In genomic region chr1:163378554-163378953, GRCh38 we compare ENCODE assay signal across 23 cellular contexts. TPM values are rescaled to one million over a fixed set of nuclear protein-coding genes. Genes with fewer than 3 reads are reported as not detected.
DNase-seq lines count a peak whose midpoint lies in the region; ATAC-seq and TF ChIP-seq lines count a peak whose summit lies in the region.
"Had no signal": no experiment of that assay in that cellular context is flagged by ENCODE, and none has a peak within 500 bp of the region (broad histone marks: within the 10 kb centered on the region; RNA-seq: fewer than 3 reads in every experiment).

No MANE protein-coding gene starts in this region.

- H3K4me1 Mint-ChIP-seq in GM23338, result peaks cover 5% of the 10 kb centered on the region; the same call in 2 of the 3 replicates
- H3K4me1 Mint-ChIP-seq: CD14-positive monocyte; CD8-positive, alpha-beta memory T cell had no signal

- TF ChIP-seq POLR2A in upper lobe of left lung (IDR thresholded peaks at IDR 0.05), result no peak

- H3K9me2 ChIP-seq in GM23338 (ENCODE audit: insufficient read depth) (no peaks in the 10 kb centered on the region), PC-3 (replicated peaks; ENCODE audit: low read length) (no peaks in the 10 kb centered on the region)

- H3F3A ChIP-seq in GM23338 (replicated peaks; ENCODE audit: low read depth), result no peaks in the 10 kb centered on the region
- H3F3A ChIP-seq in PC-3 (ENCODE audit: low read length, unreplicated experiment), result no peaks in the 10 kb centered on the region

- intact Hi-C loops in PC-3 (cut with micrococcal nuclease), result no loop called here
- intact Hi-C loops in psoas muscle (cut with DNase I), result no loop called here
- intact Hi-C loops in posterior vena cava (cut with DNase I), result no loop called here

- no peaks in the 10 kb centered on the region for H3K9me3 Mint-ChIP-seq in GM23338
- H3K9me3 Mint-ChIP-seq: CD4-positive, alpha-beta T cell; HFFc6 had no signal

- no peaks in the 10 kb centered on the region for H3K79me2 ChIP-seq in GM23338 (replicated peaks; ENCODE audit: insufficient read depth)
- no peaks in the 10 kb centered on the region for H3K79me2 ChIP-seq in PC-3 (ENCODE audit: low read length)

- H2AFZ ChIP-seq in GM23338, result peak overlapping the region; percentile 35; the same call in 1 of the 2 replicates
- no peak overlapping the region for H2AFZ ChIP-seq in PC-3 (ENCODE audit: low read length)

- TF ChIP-seq CTCF in GM23338 (conservative IDR thresholded peaks at IDR 0.05; ENCODE audit: low read depth in 2 of 2), result no peak
- TF ChIP-seq CTCF in PC-3 (conservative IDR thresholded peaks at IDR 0.05; ENCODE audit: low read depth, low read length), result no peak
- no peak for TF ChIP-seq CTCF in psoas muscle (IDR thresholded peaks at IDR 0.05)
- no peak for TF ChIP-seq CTCF in upper lobe of left lung (IDR thresholded peaks at IDR 0.05)

- no peak overlapping the region for H3K9ac ChIP-seq in PC-3 (ENCODE audit: low read length)
- H3K9ac ChIP-seq: BLaER1 treated with 17β-estradiol and CSF1 and Interleukin-3, amounts not matched to agents 10 nM and 100 nM had no signal

- no peaks in the 10 kb centered on the region for H3K9me3 ChIP-seq in PC-3 (ENCODE audit: low read length)
- H3K9me3 ChIP-seq in psoas muscle, result no peaks in the 10 kb centered on the region
- H3K9me3 ChIP-seq in upper lobe of left lung, result no peaks in the 10 kb centered on the region
- H3K9me3 ChIP-seq: A549; BE2C; BLaER1 treated with 17β-estradiol and CSF1 and Interleukin-3, amounts not matched to agents 10 nM and 100 nM; HAP-1 had no signal

- 0 out of 2 replicates have a peak, but pooled peaks cover 3% of the 10 kb centered on the region for H3K4me1 ChIP-seq in GM23338 (ENCODE audit: insufficient read depth)
- H3K4me1 ChIP-seq in PC-3 (ENCODE audit: insufficient read depth, low read length), result peaks cover 6% of the 10 kb centered on the region; the same call in 1 of the 2 replicates
- peaks cover 10% of the 10 kb centered on the region for H3K4me1 ChIP-seq in psoas muscle
- H3K4me1 ChIP-seq in upper lobe of left lung, result no peaks in the 10 kb centered on the region
- H3K4me1 ChIP-seq: A549; BE2C; BLaER1 treated with 17β-estradiol and CSF1 and Interleukin-3, amounts not matched to agents 10 nM and 100 nM; HAP-1 had no signal

- H4K20me1 ChIP-seq in GM23338 (replicated peaks; ENCODE audit: insufficient read depth) (no peaks in the 10 kb centered on the region), PC-3 (ENCODE audit: low read length) (no peaks in the 10 kb centered on the region)
- H4K20me1 ChIP-seq: BLaER1 treated with 17β-estradiol and CSF1 and Interleukin-3, amounts not matched to agents 10 nM and 100 nM had no signal

- ATAC-seq in GM23338 (no peak), PC-3 (peak; percentile 10), psoas muscle (peak; percentile 71 to 91 (median 84)), upper lobe of left lung (ENCODE audit: low FRiP score in 2 of 2) (no peak)
- ATAC-seq: A549, GM12878 had no signal

- no peak overlapping the region for H3K4me3 Mint-ChIP-seq in GM23338
- H3K4me3 Mint-ChIP-seq: CD14-positive monocyte; CD4-positive, alpha-beta T cell; CD8-positive, alpha-beta memory T cell; HFFc6 had no signal

- TF ChIP-seq EP300 in upper lobe of left lung (IDR thresholded peaks at IDR 0.05), result no peak

- no peak overlapping the region for H3K27ac Mint-ChIP-seq in GM23338
- H3K27ac Mint-ChIP-seq: CD14-positive monocyte; CD4-positive, alpha-beta T cell; CD8-positive, alpha-beta memory T cell; HFFc6 had no signal

- 39 to 71% (median 40%) methylated on average over 2 of the region's 2 CpGs for WGBS in psoas muscle, 3 donors
- WGBS in upper lobe of left lung, 2 donors, result 89 to 95% methylated on average over 2 of the region's 2 CpGs

- no peaks in the 10 kb centered on the region for H3K36me3 Mint-ChIP-seq in GM23338 (ENCODE audit: low read depth)
- H3K36me3 Mint-ChIP-seq: CD14-positive monocyte; CD8-positive, alpha-beta memory T cell had no signal

- no peak overlapping the region for H3K27ac ChIP-seq in GM23338 (ENCODE audit: low read depth)
- H3K27ac ChIP-seq in PC-3 (ENCODE audit: low read length), result no peak overlapping the region
- H3K27ac ChIP-seq in psoas muscle, result no peak overlapping the region
- H3K27ac ChIP-seq in upper lobe of left lung, result no peak overlapping the region
- H3K27ac ChIP-seq: A549; BLaER1 treated with 17β-estradiol and CSF1 and Interleukin-3, amounts not matched to agents 10 nM and 100 nM had no signal

- no peaks in the 10 kb centered on the region for H3K27me3 Mint-ChIP-seq in GM23338 (ENCODE audit: insufficient read depth, low read depth, poor library complexity)

- H3K36me3 ChIP-seq in GM23338 (ENCODE audit: insufficient read depth) (no peaks in the 10 kb centered on the region), PC-3 (ENCODE audit: low read depth, low read length) (no peaks in the 10 kb centered on the region), psoas muscle (ENCODE audit: insufficient read depth in 1 of 2, low read depth in 1 of 2) (no peaks in the 10 kb centered on the region), upper lobe of left lung (no peaks in the 10 kb centered on the region)
- H3K36me3 ChIP-seq: BE2C; BLaER1 treated with 17β-estradiol and CSF1 and Interleukin-3, amounts not matched to agents 10 nM and 100 nM; HAP-1 had no signal

- H3K27me3 ChIP-seq in GM23338 (ENCODE audit: insufficient read depth), result no peaks in the 10 kb centered on the region
- peaks cover 16% of the 10 kb centered on the region; the same call in 1 of the 2 replicates for H3K27me3 ChIP-seq in PC-3 (ENCODE audit: low read length)
- peaks cover 0 to 4% (median 0%) of the 10 kb centered on the region in 3 donors for H3K27me3 ChIP-seq in psoas muscle (ENCODE audit: insufficient read depth in 3 of 3, low read length in 2 of 3)
- no peaks in the 10 kb centered on the region for H3K27me3 ChIP-seq in upper lobe of left lung
- H3K27me3 ChIP-seq: BLaER1 treated with 17β-estradiol and CSF1 and Interleukin-3, amounts not matched to agents 10 nM and 100 nM had no signal

- POLR2A ChIA-PET in PC-3 (lab: Charles Lee; ENCODE audit: unreplicated experiment), result no interaction called here

- BruUV-seq in PC-3 (replicated peaks; lab: Mats Ljungman, UMichigan), result no TSS peak

- H3K4me3 ChIP-seq in GM23338 (no peak overlapping the region), PC-3 (ENCODE audit: low read length) (no peak overlapping the region), psoas muscle (no peak overlapping the region), upper lobe of left lung (no peak overlapping the region)
- H3K4me3 ChIP-seq: A549; BLaER1 treated with 17β-estradiol and CSF1 and Interleukin-3, amounts not matched to agents 10 nM and 100 nM; GM12878; HAP-1 had no signal

- H3K4me2 ChIP-seq in GM23338 (no peak overlapping the region), PC-3 (ENCODE audit: low read length) (no peak overlapping the region)
- H3K4me2 ChIP-seq: A549; BLaER1 treated with 17β-estradiol and CSF1 and Interleukin-3, amounts not matched to agents 10 nM and 100 nM had no signal

- CTCF ChIA-PET in PC-3 (lab: Charles Lee), result no interaction called here

- DNase-seq in GM23338 (ENCODE audit: low spot score) (no peak), PC-3 (no peak), psoas muscle (no peak), upper lobe of left lung (no peak), posterior vena cava (ENCODE audit: low spot score) (no peak), NOMO-1 treated with DMSO at 0.1 percent for 48 hours (lab: John Stamatoyannopoulos, UW; ENCODE audit: unreplicated experiment) (no peak)
- DNase-seq: 8988T; ACHN; AML-193; BE2C; CD4-positive, alpha-beta T cell; CD8-positive, alpha-beta memory T cell; DMS 273 treated with DMSO at 0.1 percent for 48 hours; DMS79; EL; GDM1; GOT3; HFFc6 had no signal

TF ChIP-seq in GM23338, 12 proteins besides CTCF, POLR2A, EP300 and RAD21 (continues in another document):
- TF ChIP-seq POLR2AphosphoS5 (IDR thresholded peaks at IDR 0.05; ENCODE audit: low read depth) (no peak), ZNF114 (CRISPR knock-in tag; IDR thresholded peaks at IDR 0.05) (no peak), ETS1 (IDR thresholded peaks at IDR 0.05) (no peak), EZH2phosphoT487 (IDR thresholded peaks at IDR 0.05; ENCODE audit: unreplicated experiment) (no peak), CREB1 (CRISPR knock-in tag; IDR thresholded peaks at IDR 0.05; ENCODE audit: low read depth) (no peak), EZH2 (IDR thresholded peaks at IDR 0.05; ENCODE audit: low read depth, unreplicated experiment) (no peak), JUNB (IDR thresholded peaks at IDR 0.05; ENCODE audit: unreplicated experiment) (no peak), ZNF331 (CRISPR knock-in tag; IDR thresholded peaks at IDR 0.05; ENCODE audit: low read depth) (no peak)

RNA-seq across cellular contexts. Expression of gene NUF2, which starts 56.8 kb away (rescaled TPM):
- total RNA-seq in GM23338 (2014; rRNA removed; shearing (Covaris generic)), result 21.7 and 37.6 TPM in 2 replicates
- polyA plus RNA-seq in GM23338 (2016; fragmentation: Nextera tagmentation; extraction: Ambion mirVana) (47.7 and 51.4 TPM in 2 replicates), psoas muscle (under 1 TPM; 0.15 to 0.25 (median 0.18) TPM)
- total RNA-seq in PC-3 (2014; rRNA removed) (35.6 and 62.1 TPM in 2 replicates), psoas muscle (under 1 TPM in 3 of 4 donors, not detected in 1; 0.30 to 0.48 (median 0.37) TPM), upper lobe of left lung (1 to 10 TPM in 4 of 6 donors, under 1 TPM in 2; 0.69 to 6.3 (median 1.4) TPM), posterior vena cava (under 1 TPM; 0.56 to 0.57 TPM)

Comparison
In these comparisons a context has a peak if more than half of its experiments do, and no peak if none do; other contexts are left out.
1. ATAC-seq: peak in PC-3 (single experiment) and psoas muscle (4 of 4); none in GM23338 (single experiment) and upper lobe of left lung (0 of 2).